Comparison of ENCODE assay signal across 8 cellular contexts in the genomic region with DNA sequence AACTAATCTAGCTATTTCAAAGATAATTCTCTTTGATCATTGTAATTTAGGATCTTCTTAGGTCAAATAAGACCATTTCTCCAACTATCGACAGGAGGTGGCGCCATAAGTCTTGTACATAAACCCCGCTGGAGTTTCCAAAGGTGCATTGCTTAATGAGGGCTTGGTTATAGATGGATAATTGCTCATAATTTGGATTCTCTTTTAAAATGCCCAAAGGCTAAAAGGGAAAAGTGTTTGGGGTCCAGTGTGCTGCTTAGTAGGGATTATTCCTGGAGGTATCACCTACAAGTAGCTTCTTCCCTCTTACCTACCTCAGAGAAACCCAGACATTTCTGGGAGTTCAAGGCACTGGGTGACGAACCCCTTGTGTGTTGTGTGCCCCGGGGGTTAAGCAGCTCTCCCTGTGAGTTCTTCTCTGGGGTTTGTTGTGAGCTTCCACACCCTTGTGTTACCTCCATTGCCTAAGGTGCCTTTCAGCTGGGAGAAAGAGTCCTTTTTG.
A peak's percentile ranks its signal among the peaks of the same experiment; 100 is the strongest.
DNase-seq lines count a peak whose midpoint lies in the region; ATAC-seq and TF ChIP-seq lines count a peak whose summit lies in the region.

No MANE protein-coding gene starts in this region.

- no peak overlapping the region for H3K27ac Mint-ChIP-seq in chondrocyte (ENCODE audit: unreplicated experiment)

- peak overlapping the region; percentile 62 for H3K4me3 Mint-ChIP-seq in chondrocyte (ENCODE audit: unreplicated experiment)

- peak; percentile 91 for TF ChIP-seq CTCF in chondrocyte (IDR thresholded peaks at IDR 0.05)

- peaks cover 6% of the 10 kb centered on the region for H3K4me1 Mint-ChIP-seq in chondrocyte (ENCODE audit: low read depth)

- peaks cover 6% of the 10 kb centered on the region for H3K27me3 Mint-ChIP-seq in chondrocyte (ENCODE audit: low read depth)

- no peaks in the 10 kb centered on the region for H3K9me3 Mint-ChIP-seq in chondrocyte (ENCODE audit: low read depth)

- DNase-seq in AG08396 (ENCODE audit: low spot score), result peak; percentile 58
- peak; percentile 17 to 73 for DNase-seq in NCI-H446 (lab: John Stamatoyannopoulos, UW)
- DNase-seq in activated CD4-positive, alpha-beta T cell treated with anti-CD3 and anti-CD28 coated beads for 1 hour, result peak; percentile 59
- no peak for DNase-seq in chondrocyte (ENCODE audit: low spot score)
- DNase-seq in left lobe of liver (ENCODE audit: low spot score), result peak; percentile 74
- peak; percentile 71 for DNase-seq in stimulated activated CD4-positive, alpha-beta T cell treated with anti-CD3 and anti-CD28 coated beads, Interleukin-4, amount 100 ng/mL, for 1 hour

- ATAC-seq in GM18870 (IDR thresholded peaks at IDR 0.05; ENCODE audit: unreplicated experiment) (peak; percentile 36), HG03280 (IDR thresholded peaks at IDR 0.05; ENCODE audit: unreplicated experiment) (peak; percentile 54), left lobe of liver (peak; percentile 83)

- no peaks in the 10 kb centered on the region for H3K36me3 Mint-ChIP-seq in chondrocyte (ENCODE audit: low read depth)
